ENCODE assay signal across 8 cellular contexts in genomic region chr12:55715833-55716581, GRCh38. TPM values are rescaled to one million over a fixed set of nuclear protein-coding genes. Genes with fewer than 3 reads are reported as not detected.
DNase-seq lines count a peak whose midpoint lies in the region; ATAC-seq, FAIRE-seq and TF ChIP-seq lines count a peak whose summit lies in the region.

Gene BLOC1S1 (plus strand): TSS chr12:55716046. CDS start chr12:55716052, 6 bp downstream.

- H3K4me3 Mint-ChIP-seq in activated CD4-positive, alpha-beta T cell treated with anti-CD3 and anti-CD28 coated beads for 36 hours = peak within 1 kb of the TSS; percentile 86
- H3K4me3 Mint-ChIP-seq in chondrocyte (ENCODE audit: unreplicated experiment) = peak within 1 kb of the TSS; percentile 83

- peaks cover 16% of the 10 kb centered on the region for H3K27me3 ChIP-seq in BE2C

- peak; percentile 88 for ATAC-seq in HG03442 (IDR thresholded peaks at IDR 0.05; ENCODE audit: unreplicated experiment)
- ATAC-seq in activated CD4-positive, alpha-beta T cell treated with anti-CD3 and anti-CD28 coated beads for 36 hours = peak; percentile 94

- H3K27me3 Mint-ChIP-seq in activated CD4-positive, alpha-beta T cell treated with anti-CD3 and anti-CD28 coated beads for 36 hours = peaks cover 2% of the 10 kb centered on the region
- H3K27me3 Mint-ChIP-seq in chondrocyte (ENCODE audit: low read depth) = peaks cover 5% of the 10 kb centered on the region

- peak; percentile 94 for DNase-seq in BE2C
- DNase-seq in GM19239 (ENCODE audit: insufficient read length, low spot score) = peak; percentile 94
- DNase-seq in NCI-H524 (lab: John Stamatoyannopoulos, UW) = peak; percentile 89 to 95
- DNase-seq in activated CD4-positive, alpha-beta T cell treated with anti-CD3 and anti-CD28 coated beads for 36 hours = peak; percentile 97
- DNase-seq in chondrocyte (ENCODE audit: low spot score) = no peak
- peak; percentile 80 for DNase-seq in kidney glomerular epithelial cell (lab: John Stamatoyannopoulos, UW)
- peak; percentile 76 to 91 for DNase-seq in stimulated activated CD4-positive, alpha-beta T cell treated with anti-CD3 and anti-CD28 coated beads, Interleukin-1b, Interleukin-23, amount 100 ng/mL, for 1 hour (ENCODE audit: low read depth in 2 of 2)

- intact Hi-C loops in activated CD4-positive, alpha-beta T cell treated with anti-CD3 and anti-CD28 coated beads for 36 hours (cut with DNase I, micrococcal nuclease) = loop anchor here (1.0 to 10.0 kb wide), 10 partner anchors 13 to 731 kb away; partner anchors contain the start of genes CD63 (in 2 of the 2), PA2G4 (in 1 of the 2), RAB5B (in 1 of the 2) and SARNP (in 1 of the 2)

- H3K36me3 ChIP-seq in BE2C = no peaks in the 10 kb centered on the region

- peaks cover 3% of the 10 kb centered on the region; the same call in 1 of the 2 replicates for H3K4me1 ChIP-seq in BE2C

- H3K27ac Mint-ChIP-seq in activated CD4-positive, alpha-beta T cell treated with anti-CD3 and anti-CD28 coated beads for 36 hours = peak within 1 kb of the TSS; percentile 89
- H3K27ac Mint-ChIP-seq in chondrocyte (ENCODE audit: unreplicated experiment) = peak within 1 kb of the TSS; percentile 92

- H3K4me3 ChIP-seq in BE2C (ENCODE audit: low read depth, low read length) = peak within 1 kb of the TSS; percentile 96

- FAIRE-seq in GM19239 (lab: Jason Lieb, UNC) = peak; percentile 94

- peaks cover 4% of the 10 kb centered on the region for H3K36me3 Mint-ChIP-seq in activated CD4-positive, alpha-beta T cell treated with anti-CD3 and anti-CD28 coated beads for 36 hours (ENCODE audit: low read depth)
- no peaks in the 10 kb centered on the region for H3K36me3 Mint-ChIP-seq in chondrocyte (ENCODE audit: low read depth)

- peaks cover 30% of the 10 kb centered on the region for H3K4me1 Mint-ChIP-seq in activated CD4-positive, alpha-beta T cell treated with anti-CD3 and anti-CD28 coated beads for 36 hours
- H3K4me1 Mint-ChIP-seq in chondrocyte (ENCODE audit: low read depth) = peaks cover 57% of the 10 kb centered on the region

- TF ChIP-seq CTCF in BE2C (IDR thresholded peaks at IDR 0.05; ENCODE audit: low read depth, low read length) = no peak
- TF ChIP-seq CTCF in chondrocyte (IDR thresholded peaks at IDR 0.05) = peak; percentile 30

- no peaks in the 10 kb centered on the region for H3K9me3 ChIP-seq in BE2C

- CTCF ChIA-PET in activated CD4-positive, alpha-beta T cell treated with anti-CD3 and anti-CD28 coated beads for 36 hours (lab: Charles Lee) = interaction anchor here (0.7 to 6.6 kb wide), 9 partner anchors 9 to 1464 kb away, joined by 3 to 67 read pairs (median 4); partner anchors contain the start of genes CD63, ORMDL2 and SARNP

- POLR2A ChIA-PET in activated CD4-positive, alpha-beta T cell treated with anti-CD3 and anti-CD28 coated beads for 36 hours (lab: Charles Lee) = interaction anchor here (0.6 kb wide), 1 partner anchor 1357 kb away, joined by 4 read pairs; no protein-coding TSS in a partner anchor

- H3K9me3 Mint-ChIP-seq in activated CD4-positive, alpha-beta T cell treated with anti-CD3 and anti-CD28 coated beads for 36 hours (ENCODE audit: low read depth) = no peaks in the 10 kb centered on the region
- no peaks in the 10 kb centered on the region for H3K9me3 Mint-ChIP-seq in chondrocyte (ENCODE audit: low read depth)

RNA-seq across cellular contexts. Expression of gene BLOC1S1, which starts in this region (rescaled TPM):
- 146 TPM for polyA plus RNA-seq in BE2C (2012; ENCODE audit: insufficient read depth, insufficient read length, low read depth)
- total RNA-seq in activated CD4-positive, alpha-beta T cell treated with anti-CD3 and anti-CD28 coated beads for 36 hours = 100 to 1,000 TPM; 107 to 115 TPM
- 67.3 to 78.4 TPM (median 77.2 TPM) in 3 replicates for total RNA-seq in chondrocyte
